1 cellular context compared by ENCODE assay signal in the genomic region with DNA sequence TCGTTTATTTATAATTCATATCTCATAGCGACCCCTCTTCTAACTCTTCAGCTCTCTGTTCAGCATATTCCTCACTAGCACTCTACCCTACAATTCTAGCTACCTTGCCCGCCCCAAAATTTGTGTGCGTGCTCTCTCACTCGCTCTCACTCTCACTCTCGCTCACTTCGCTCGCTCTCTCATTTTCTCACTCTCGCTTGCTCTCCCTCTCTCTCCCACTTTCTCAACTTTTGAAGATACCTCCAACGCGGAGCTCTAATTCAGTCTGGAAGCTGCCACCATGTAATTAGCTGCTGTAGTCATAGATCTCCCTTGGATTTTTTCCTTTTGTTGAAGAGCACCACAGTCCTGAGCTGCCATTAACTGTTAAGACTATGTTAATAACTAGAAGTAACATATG.
TF ChIP-seq lines count a peak whose summit lies in the region.

No MANE protein-coding gene starts in this region.

TF ChIP-seq in WTC11, 78 proteins besides CTCF, POLR2A, EP300 and RAD21 (continued from another document):
- TF ChIP-seq, protein P1, sequence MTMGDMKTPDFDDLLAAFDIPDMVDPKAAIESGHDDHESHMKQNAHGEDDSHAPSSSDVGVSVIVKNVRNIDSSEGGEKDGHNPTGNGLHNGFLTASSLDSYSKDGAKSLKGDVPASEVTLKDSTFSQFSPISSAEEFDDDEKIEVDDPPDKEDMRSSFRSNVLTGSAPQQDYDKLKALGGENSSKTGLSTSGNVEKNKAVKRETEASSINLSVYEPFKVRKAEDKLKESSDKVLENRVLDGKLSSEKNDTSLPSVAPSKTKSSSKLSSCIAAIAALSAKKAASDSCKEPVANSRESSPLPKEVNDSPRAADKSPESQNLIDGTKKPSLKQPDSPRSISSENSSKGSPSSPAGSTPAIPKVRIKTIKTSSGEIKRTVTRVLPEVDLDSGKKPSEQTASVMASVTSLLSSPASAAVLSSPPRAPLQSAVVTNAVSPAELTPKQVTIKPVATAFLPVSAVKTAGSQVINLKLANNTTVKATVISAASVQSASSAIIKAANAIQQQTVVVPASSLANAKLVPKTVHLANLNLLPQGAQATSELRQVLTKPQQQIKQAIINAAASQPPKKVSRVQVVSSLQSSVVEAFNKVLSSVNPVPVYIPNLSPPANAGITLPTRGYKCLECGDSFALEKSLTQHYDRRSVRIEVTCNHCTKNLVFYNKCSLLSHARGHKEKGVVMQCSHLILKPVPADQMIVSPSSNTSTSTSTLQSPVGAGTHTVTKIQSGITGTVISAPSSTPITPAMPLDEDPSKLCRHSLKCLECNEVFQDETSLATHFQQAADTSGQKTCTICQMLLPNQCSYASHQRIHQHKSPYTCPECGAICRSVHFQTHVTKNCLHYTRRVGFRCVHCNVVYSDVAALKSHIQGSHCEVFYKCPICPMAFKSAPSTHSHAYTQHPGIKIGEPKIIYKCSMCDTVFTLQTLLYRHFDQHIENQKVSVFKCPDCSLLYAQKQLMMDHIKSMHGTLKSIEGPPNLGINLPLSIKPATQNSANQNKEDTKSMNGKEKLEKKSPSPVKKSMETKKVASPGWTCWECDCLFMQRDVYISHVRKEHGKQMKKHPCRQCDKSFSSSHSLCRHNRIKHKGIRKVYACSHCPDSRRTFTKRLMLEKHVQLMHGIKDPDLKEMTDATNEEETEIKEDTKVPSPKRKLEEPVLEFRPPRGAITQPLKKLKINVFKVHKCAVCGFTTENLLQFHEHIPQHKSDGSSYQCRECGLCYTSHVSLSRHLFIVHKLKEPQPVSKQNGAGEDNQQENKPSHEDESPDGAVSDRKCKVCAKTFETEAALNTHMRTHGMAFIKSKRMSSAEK (CRISPR knock-in tag; IDR thresholded peaks at IDR 0.05; ENCODE audit: borderline replicate concordance): no peak
- TF ChIP-seq RORB (CRISPR knock-in tag; IDR thresholded peaks at IDR 0.05): no peak
- TF ChIP-seq FOXJ3 (CRISPR knock-in tag; IDR thresholded peaks at IDR 0.05; ENCODE audit: borderline replicate concordance): no peak
- no peak for TF ChIP-seq HMGA2 (CRISPR knock-in tag; IDR thresholded peaks at IDR 0.05)
- TF ChIP-seq RELA (CRISPR knock-in tag; IDR thresholded peaks at IDR 0.05; ENCODE audit: borderline replicate concordance): no peak
- TF ChIP-seq OVOL2 (CRISPR knock-in tag; IDR thresholded peaks at IDR 0.05; ENCODE audit: borderline replicate concordance): no peak
